ENCODE assay signal across 31 cellular contexts in the genomic region with DNA sequence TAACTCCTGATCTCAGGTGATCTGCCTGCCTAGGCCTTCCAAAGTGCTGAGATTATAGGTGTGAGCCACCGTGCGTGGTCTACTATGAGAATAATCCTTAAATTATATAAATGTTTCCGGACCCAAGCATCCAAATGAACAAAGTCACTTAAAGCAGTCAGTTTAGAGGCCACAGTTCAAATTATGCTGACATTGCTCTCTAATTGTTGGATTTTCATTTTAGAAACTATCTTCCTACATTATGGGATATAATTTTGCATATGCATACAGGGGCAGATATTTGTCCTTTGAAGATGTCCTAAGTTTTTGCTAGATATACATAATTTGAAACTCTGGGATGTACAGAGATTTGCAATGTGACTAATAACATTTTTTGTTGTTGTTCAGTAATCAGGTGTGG.
"Had no signal": no experiment of that assay in that cellular context is flagged by ENCODE, and none has a peak within 500 bp of the region (broad histone marks: within the 10 kb centered on the region; RNA-seq: fewer than 3 reads in every experiment).

No MANE protein-coding gene starts in this region.

- H3K27ac ChIP-seq: cardiac muscle cell, WERI-Rb-1 had no signal

- H3K4me3 ChIP-seq: cardiac muscle cell, Peyer's patch had no signal

- ATAC-seq: activated CD8-positive, alpha-beta memory T cell treated with anti-CD3 and anti-CD28 coated beads, Interleukin-2, amount 10 ng/mL, durations not matched to agents 7 days and 5 days; activated T-cell treated with anti-CD3 and anti-CD28 coated beads, Interleukin-2, amount 50 U/mL, for 72 hours; activated T-helper 17 cell treated with anti-CD3 and anti-CD28 coated beads, Interleukin-2, amount 50 U/mL, for 72 hours; PC-3 had no signal

- H3K36me3 ChIP-seq: cardiac muscle cell, Peyer's patch, WERI-Rb-1 had no signal

- H3K27me3 ChIP-seq: cardiac muscle cell, Peyer's patch had no signal

- H3K9me3 ChIP-seq: Peyer's patch had no signal

- DNase-seq: activated CD4-positive, alpha-beta memory T cell treated with anti-CD3 and anti-CD28 coated beads, Interleukin-2, amount 10 ng/mL, durations not matched to agents 7 days and 5 days; activated CD4-positive, alpha-beta T cell treated with anti-CD3 and anti-CD28 coated beads for 1 hour; activated CD4-positive, alpha-beta T cell treated with anti-CD3 and anti-CD28 coated beads for 48 hours; activated CD4-positive, CD25-positive, alpha-beta regulatory T cell; activated CD8-positive, alpha-beta memory T cell treated with anti-CD3 and anti-CD28 coated beads for 24 hours; activated CD8-positive, alpha-beta memory T cell treated with anti-CD3 and anti-CD28 coated beads, Interleukin-2, amount 10 ng/mL, durations not matched to agents 7 days and 5 days; activated CD8-positive, alpha-beta memory T cell treated with anti-CD3 and anti-CD28 coated beads, Interleukin-2, amount 50 U/mL, for 48 hours; activated effector memory CD4-positive, alpha-beta T cell treated with anti-CD3 and anti-CD28 coated beads, Interleukin-2, amount 50 U/mL, for 16 hours; activated naive CD4-positive, alpha-beta T cell; activated naive CD4-positive, alpha-beta T cell treated with anti-CD3 and anti-CD28 coated beads, Interleukin-2, amount 50 U/mL, for 16 hours; activated naive CD8-positive, alpha-beta T cell treated with anti-CD3 and anti-CD28 coated beads for 36 hours; activated T-cell treated with anti-CD3 and anti-CD28 coated beads, Interleukin-2, amount 50 U/mL, for 1 hour; activated T-cell treated with anti-CD3 and anti-CD28 coated beads, Interleukin-2, amount 50 U/mL, for 72 hours; amniotic stem cell; aorta; NCI-H1092; NCI-H1436 treated with DMSO at 0.1 percent for 48 hours; NCI-H1694 treated with DMSO at 0.1 percent for 48 hours; NCI-H2029; NCI-H345; NCI-H748 treated with DMSO at 0.1 percent for 48 hours; NK-92 treated with Interleukin-12 subunit alpha and Interleukin-12 subunit beta, amount 100 ng/mL, for 24 hours; Peyer's patch; RPMI8226; T-helper 1 cell; T-helper 2 cell; T-helper 9 cell; WERI-Rb-1 had no signal

- H3K4me1 ChIP-seq: Peyer's patch had no signal
